ENCODE assay signal across 9 cellular contexts in the genomic region with DNA sequence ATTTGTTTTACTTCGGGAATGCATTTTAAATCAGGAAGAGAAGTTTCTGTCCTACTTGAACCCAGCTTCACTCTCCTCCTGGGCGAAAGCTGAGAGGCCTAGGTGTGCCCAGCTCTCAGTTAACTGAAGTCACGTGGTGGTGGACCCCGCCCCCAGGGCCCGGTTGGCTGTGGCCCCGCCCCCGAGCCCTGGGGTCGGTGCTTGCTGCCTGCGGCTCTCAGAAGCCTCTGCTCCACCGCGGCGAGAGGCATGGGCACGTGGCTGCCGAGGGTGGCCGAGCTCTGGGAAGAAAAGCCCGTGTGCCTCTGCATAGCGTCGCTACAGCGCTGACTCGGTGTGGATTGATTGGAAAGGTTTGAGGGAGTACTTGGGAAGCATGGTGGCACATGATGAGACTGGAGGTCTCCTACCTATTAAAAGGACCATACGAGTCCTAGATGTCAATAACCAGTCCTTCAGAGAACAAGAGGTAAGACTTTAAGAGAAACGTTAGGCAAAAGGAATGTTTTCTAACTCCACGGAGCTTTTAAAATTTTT. TPM values are rescaled to one million over a fixed set of nuclear protein-coding genes. Genes with fewer than 3 reads are reported as not detected.
A peak's percentile ranks its signal among the peaks of the same experiment; 100 is the strongest.
DNase-seq lines count a peak whose midpoint lies in the region; ATAC-seq lines count a peak whose summit lies in the region.
"Had no signal": no experiment of that assay in that cellular context is flagged by ENCODE, and none has a peak within 500 bp of the region (broad histone marks: within the 10 kb centered on the region; RNA-seq: fewer than 3 reads in every experiment).

No MANE protein-coding gene starts in this region.

- DNase-seq in DMS53 treated with DMSO at 0.1 percent for 48 hours (lab: John Stamatoyannopoulos, UW; ENCODE audit: unreplicated experiment) = peak; percentile 96
- peak; percentile 67 to 88 for DNase-seq in NCI-H526 (lab: John Stamatoyannopoulos, UW)
- DNase-seq in activated T-cell treated with anti-CD3 and anti-CD28 coated beads for 24 hours (ENCODE audit: low read depth) = peak; percentile 75
- peak; percentile 66 for DNase-seq in epithelial cell of prostate (ENCODE audit: low read depth, low spot score)
- DNase-seq in mucosa of gallbladder (ENCODE audit: low spot score) = peak; percentile 95
- DNase-seq in stimulated activated CD8-positive, alpha-beta memory T cell treated with anti-CD3 and anti-CD28 coated beads, Interleukin-2, amount 100 ng/mL, for 1 hour (ENCODE audit: low read depth in 2 of 2) = peak; percentile 20 to 60

- ATAC-seq in HG02763 (IDR thresholded peaks at IDR 0.05; ENCODE audit: unreplicated experiment) (peak; percentile 53), GM19455 (IDR thresholded peaks at IDR 0.05; ENCODE audit: unreplicated experiment) (no peak)

- peak overlapping the region; percentile 84 for H3K27ac ChIP-seq in epithelial cell of prostate

RNA-seq across cellular contexts. Expression of gene NET1, which starts 34.1 kb away (rescaled TPM):
- total RNA-seq in mucosa of gallbladder = 85.8 TPM

RNA-seq across cellular contexts. Expression of gene TUBAL3, which starts 41.8 kb away (rescaled TPM):
- 0.49 TPM for total RNA-seq in mucosa of gallbladder

RNA-seq across cellular contexts. Expression of gene CALML5, which starts 52.9 kb away (rescaled TPM):
- not detected for total RNA-seq in mucosa of gallbladder
- total RNA-seq: glomerular endothelial cell had no signal

Comparison
In these comparisons a context has a peak if more than half of its experiments do, and no peak if none do; other contexts are left out.
1. DNase-seq: peak in every context shown above with its lines; median percentile 96 in DMS53 treated with DMSO at 0.1 percent for 48 hours; 95 in mucosa of gallbladder; 78 in NCI-H526; 75 in activated T-cell treated with anti-CD3 and anti-CD28 coated beads for 24 hours; 66 in epithelial cell of prostate; 40 in stimulated activated CD8-positive, alpha-beta memory T cell treated with anti-CD3 and anti-CD28 coated beads, Interleukin-2, amount 100 ng/mL, for 1 hour.